1 cellular context compared by ENCODE assay signal in the genomic region with DNA sequence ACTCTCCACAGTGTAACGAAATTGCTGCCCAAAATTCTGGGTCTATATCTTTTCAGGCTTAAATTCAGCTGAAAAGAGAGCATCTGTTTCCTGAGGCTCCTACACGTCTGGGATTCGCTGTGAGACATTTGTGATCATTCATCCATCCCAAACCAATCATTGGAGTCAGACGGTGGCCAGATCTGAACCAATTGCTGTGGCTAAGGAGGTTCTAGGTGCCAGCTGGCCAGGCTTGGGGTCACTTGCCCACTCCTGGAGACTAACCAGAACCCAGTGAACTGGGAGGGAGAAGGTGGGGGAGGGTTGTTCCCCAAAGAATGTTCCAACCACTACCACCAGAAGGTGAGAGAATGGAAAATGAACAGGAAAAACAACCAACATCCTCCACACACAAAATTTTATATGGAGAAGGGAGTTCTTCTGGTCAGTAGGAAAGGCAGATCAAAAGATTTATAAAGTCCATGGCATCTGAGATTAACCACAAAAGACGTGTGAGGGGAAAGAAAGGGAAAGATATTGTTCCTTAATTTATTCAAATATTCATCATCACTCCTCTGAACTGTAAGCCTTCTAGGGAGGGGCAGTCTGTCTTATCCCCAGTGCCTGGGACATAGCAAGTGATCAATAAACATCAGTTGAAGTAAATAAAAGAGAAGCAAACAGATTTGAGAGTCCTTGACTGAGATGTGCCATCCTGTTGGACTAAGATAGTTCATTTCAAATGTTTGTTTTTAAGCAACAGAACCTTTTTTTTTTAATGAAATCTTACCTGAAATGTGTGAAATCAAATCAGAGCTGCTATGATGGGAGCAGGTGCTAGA.
TF ChIP-seq lines count a peak whose summit lies in the region.

No MANE protein-coding gene starts in this region.

TF ChIP-seq in HepG2, 621 proteins besides CTCF, POLR2A, EP300 and RAD21:
- TF ChIP-seq FOXP1 (IDR thresholded peaks at IDR 0.05) (no peak), FOXP1 (CRISPR knock-in tag; IDR thresholded peaks at IDR 0.05) (peak; percentile 29; the same call in 1 of the 2 replicates), ARNTL (CRISPR knock-in tag; IDR thresholded peaks at IDR 0.05) (0 out of 2 replicates have a peak, but pooled peaks have one; percentile 14), YEATS4 (CRISPR knock-in tag; IDR thresholded peaks at IDR 0.05; ENCODE audit: borderline replicate concordance) (0 out of 2 replicates have a peak, but pooled peaks have one; percentile 3), NR2F6 (IDR thresholded peaks at IDR 0.05) (no peak), NR2F6 (CRISPR knock-in tag; IDR thresholded peaks at IDR 0.05) (peak; percentile 7; the same call in 1 of the 2 replicates), ZNF136 (CRISPR knock-in tag; IDR thresholded peaks at IDR 0.05; ENCODE audit: low read depth) (no peak), GABPA (IDR thresholded peaks at IDR 0.05; ENCODE audit: low read depth, low read length) (no peak), GABPA (CRISPR knock-in tag; IDR thresholded peaks at IDR 0.05; ENCODE audit: low read depth) (0 out of 2 replicates have a peak, but pooled peaks have one; percentile 30), ADNP (CRISPR knock-in tag; IDR thresholded peaks at IDR 0.05) (peak; percentile 52; the same call in 1 of the 2 replicates), ZMYM2 (CRISPR knock-in tag; IDR thresholded peaks at IDR 0.05) (0 out of 2 replicates have a peak, but pooled peaks have one; percentile 20), ZNF264 (CRISPR knock-in tag; IDR thresholded peaks at IDR 0.05) (0 out of 2 replicates have a peak, but pooled peaks have one; percentile 11), ONECUT2 (CRISPR knock-in tag; IDR thresholded peaks at IDR 0.05) (peak; percentile 61), SMAD1 (CRISPR knock-in tag; IDR thresholded peaks at IDR 0.05; ENCODE audit: borderline replicate concordance, low read depth) (0 out of 2 replicates have a peak, but pooled peaks have one; percentile 64), MED1 (CRISPR knock-in tag; IDR thresholded peaks at IDR 0.05) (0 out of 2 replicates have a peak, but pooled peaks have one; percentile 29), THAP9 (CRISPR knock-in tag; IDR thresholded peaks at IDR 0.05; ENCODE audit: borderline replicate concordance) (0 out of 2 replicates have a peak, but pooled peaks have one; percentile 31), GATAD2A (CRISPR knock-in tag; IDR thresholded peaks at IDR 0.05) (peak; percentile 48; the same call in 1 of the 2 replicates), RFX1 (IDR thresholded peaks at IDR 0.05) (no peak), FOXP4 (CRISPR knock-in tag; IDR thresholded peaks at IDR 0.05) (peak; percentile 54; the same call in 1 of the 2 replicates), ZNF350 (CRISPR knock-in tag; IDR thresholded peaks at IDR 0.05; ENCODE audit: borderline replicate concordance, low read depth) (peak; percentile 62), CHD4 (IDR thresholded peaks at IDR 0.05; ENCODE audit: borderline replicate concordance, low read length) (0 out of 2 replicates have a peak, but pooled peaks have one; percentile 8), ZNF619 (CRISPR knock-in tag; IDR thresholded peaks at IDR 0.05) (peak; percentile 22; the same call in 1 of the 2 replicates), ZNF776 (CRISPR knock-in tag; IDR thresholded peaks at IDR 0.05) (no peak), HNF4A (CRISPR knock-in tag; IDR thresholded peaks at IDR 0.05) (0 out of 2 replicates have a peak, but pooled peaks have one; percentile 17), NAIF1 (CRISPR knock-in tag; IDR thresholded peaks at IDR 0.05; ENCODE audit: borderline replicate concordance) (peak; percentile 60; the same call in 1 of the 2 replicates), CENPX (CRISPR knock-in tag; IDR thresholded peaks at IDR 0.05) (no peak), HOXD1 (CRISPR knock-in tag; IDR thresholded peaks at IDR 0.05) (no peak), TP53 (CRISPR knock-in tag; conservative IDR thresholded peaks at IDR 0.05) (no peak), GFI1 (CRISPR knock-in tag; IDR thresholded peaks at IDR 0.05; ENCODE audit: borderline replicate concordance) (peak; percentile 66; the same call in 1 of the 2 replicates), FOXA3 (CRISPR knock-in tag; IDR thresholded peaks at IDR 0.05) (peak; percentile 27; the same call in 1 of the 2 replicates), CREB1 (IDR thresholded peaks at IDR 0.05) (no peak), CREB1 (CRISPR knock-in tag; IDR thresholded peaks at IDR 0.05) (0 out of 2 replicates have a peak, but pooled peaks have one; percentile 5), CHD2 (IDR thresholded peaks at IDR 0.05; ENCODE audit: low read depth, low read length) (no peak)
- TF ChIP-seq, protein P1, sequence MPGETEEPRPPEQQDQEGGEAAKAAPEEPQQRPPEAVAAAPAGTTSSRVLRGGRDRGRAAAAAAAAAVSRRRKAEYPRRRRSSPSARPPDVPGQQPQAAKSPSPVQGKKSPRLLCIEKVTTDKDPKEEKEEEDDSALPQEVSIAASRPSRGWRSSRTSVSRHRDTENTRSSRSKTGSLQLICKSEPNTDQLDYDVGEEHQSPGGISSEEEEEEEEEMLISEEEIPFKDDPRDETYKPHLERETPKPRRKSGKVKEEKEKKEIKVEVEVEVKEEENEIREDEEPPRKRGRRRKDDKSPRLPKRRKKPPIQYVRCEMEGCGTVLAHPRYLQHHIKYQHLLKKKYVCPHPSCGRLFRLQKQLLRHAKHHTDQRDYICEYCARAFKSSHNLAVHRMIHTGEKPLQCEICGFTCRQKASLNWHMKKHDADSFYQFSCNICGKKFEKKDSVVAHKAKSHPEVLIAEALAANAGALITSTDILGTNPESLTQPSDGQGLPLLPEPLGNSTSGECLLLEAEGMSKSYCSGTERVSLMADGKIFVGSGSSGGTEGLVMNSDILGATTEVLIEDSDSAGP (CRISPR knock-in tag; IDR thresholded peaks at IDR 0.05; ENCODE audit: borderline replicate concordance) = peak; percentile 50; the same call in 1 of the 2 replicates
- TF ChIP-seq, protein P2, sequence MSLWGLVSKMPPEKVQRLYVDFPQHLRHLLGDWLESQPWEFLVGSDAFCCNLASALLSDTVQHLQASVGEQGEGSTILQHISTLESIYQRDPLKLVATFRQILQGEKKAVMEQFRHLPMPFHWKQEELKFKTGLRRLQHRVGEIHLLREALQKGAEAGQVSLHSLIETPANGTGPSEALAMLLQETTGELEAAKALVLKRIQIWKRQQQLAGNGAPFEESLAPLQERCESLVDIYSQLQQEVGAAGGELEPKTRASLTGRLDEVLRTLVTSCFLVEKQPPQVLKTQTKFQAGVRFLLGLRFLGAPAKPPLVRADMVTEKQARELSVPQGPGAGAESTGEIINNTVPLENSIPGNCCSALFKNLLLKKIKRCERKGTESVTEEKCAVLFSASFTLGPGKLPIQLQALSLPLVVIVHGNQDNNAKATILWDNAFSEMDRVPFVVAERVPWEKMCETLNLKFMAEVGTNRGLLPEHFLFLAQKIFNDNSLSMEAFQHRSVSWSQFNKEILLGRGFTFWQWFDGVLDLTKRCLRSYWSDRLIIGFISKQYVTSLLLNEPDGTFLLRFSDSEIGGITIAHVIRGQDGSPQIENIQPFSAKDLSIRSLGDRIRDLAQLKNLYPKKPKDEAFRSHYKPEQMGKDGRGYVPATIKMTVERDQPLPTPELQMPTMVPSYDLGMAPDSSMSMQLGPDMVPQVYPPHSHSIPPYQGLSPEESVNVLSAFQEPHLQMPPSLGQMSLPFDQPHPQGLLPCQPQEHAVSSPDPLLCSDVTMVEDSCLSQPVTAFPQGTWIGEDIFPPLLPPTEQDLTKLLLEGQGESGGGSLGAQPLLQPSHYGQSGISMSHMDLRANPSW (CRISPR knock-in tag; IDR thresholded peaks at IDR 0.05; ENCODE audit: borderline replicate concordance) = 0 out of 2 replicates have a peak, but pooled peaks have one; percentile 11
- TF ChIP-seq, protein P3, sequence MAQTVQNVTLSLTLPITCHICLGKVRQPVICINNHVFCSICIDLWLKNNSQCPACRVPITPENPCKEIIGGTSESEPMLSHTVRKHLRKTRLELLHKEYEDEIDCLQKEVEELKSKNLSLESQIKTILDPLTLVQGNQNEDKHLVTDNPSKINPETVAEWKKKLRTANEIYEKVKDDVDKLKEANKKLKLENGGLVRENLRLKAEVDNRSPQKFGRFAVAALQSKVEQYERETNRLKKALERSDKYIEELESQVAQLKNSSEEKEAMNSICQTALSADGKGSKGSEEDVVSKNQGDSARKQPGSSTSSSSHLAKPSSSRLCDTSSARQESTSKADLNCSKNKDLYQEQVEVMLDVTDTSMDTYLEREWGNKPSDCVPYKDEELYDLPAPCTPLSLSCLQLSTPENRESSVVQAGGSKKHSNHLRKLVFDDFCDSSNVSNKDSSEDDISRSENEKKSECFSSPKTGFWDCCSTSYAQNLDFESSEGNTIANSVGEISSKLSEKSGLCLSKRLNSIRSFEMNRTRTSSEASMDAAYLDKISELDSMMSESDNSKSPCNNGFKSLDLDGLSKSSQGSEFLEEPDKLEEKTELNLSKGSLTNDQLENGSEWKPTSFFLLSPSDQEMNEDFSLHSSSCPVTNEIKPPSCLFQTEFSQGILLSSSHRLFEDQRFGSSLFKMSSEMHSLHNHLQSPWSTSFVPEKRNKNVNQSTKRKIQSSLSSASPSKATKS (CRISPR knock-in tag; IDR thresholded peaks at IDR 0.05) = 0 out of 2 replicates have a peak, but pooled peaks have one; percentile 43
- TF ChIP-seq, protein P4, sequence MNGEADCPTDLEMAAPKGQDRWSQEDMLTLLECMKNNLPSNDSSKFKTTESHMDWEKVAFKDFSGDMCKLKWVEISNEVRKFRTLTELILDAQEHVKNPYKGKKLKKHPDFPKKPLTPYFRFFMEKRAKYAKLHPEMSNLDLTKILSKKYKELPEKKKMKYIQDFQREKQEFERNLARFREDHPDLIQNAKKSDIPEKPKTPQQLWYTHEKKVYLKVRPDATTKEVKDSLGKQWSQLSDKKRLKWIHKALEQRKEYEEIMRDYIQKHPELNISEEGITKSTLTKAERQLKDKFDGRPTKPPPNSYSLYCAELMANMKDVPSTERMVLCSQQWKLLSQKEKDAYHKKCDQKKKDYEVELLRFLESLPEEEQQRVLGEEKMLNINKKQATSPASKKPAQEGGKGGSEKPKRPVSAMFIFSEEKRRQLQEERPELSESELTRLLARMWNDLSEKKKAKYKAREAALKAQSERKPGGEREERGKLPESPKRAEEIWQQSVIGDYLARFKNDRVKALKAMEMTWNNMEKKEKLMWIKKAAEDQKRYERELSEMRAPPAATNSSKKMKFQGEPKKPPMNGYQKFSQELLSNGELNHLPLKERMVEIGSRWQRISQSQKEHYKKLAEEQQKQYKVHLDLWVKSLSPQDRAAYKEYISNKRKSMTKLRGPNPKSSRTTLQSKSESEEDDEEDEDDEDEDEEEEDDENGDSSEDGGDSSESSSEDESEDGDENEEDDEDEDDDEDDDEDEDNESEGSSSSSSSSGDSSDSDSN (CRISPR knock-in tag; IDR thresholded peaks at IDR 0.05) = 0 out of 2 replicates have a peak, but pooled peaks have one; percentile 40
- TF ChIP-seq, protein P5, sequence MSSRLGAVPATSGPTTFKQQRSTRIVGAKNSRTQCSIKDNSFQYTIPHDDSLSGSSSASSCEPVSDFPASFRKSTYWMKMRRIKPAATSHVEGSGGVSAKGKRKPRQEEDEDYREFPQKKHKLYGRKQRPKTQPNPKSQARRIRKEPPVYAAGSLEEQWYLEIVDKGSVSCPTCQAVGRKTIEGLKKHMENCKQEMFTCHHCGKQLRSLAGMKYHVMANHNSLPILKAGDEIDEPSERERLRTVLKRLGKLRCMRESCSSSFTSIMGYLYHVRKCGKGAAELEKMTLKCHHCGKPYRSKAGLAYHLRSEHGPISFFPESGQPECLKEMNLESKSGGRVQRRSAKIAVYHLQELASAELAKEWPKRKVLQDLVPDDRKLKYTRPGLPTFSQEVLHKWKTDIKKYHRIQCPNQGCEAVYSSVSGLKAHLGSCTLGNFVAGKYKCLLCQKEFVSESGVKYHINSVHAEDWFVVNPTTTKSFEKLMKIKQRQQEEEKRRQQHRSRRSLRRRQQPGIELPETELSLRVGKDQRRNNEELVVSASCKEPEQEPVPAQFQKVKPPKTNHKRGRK (CRISPR knock-in tag; IDR thresholded peaks at IDR 0.05) = 0 out of 2 replicates have a peak, but pooled peaks have one; percentile 44
- TF ChIP-seq, protein P6, sequence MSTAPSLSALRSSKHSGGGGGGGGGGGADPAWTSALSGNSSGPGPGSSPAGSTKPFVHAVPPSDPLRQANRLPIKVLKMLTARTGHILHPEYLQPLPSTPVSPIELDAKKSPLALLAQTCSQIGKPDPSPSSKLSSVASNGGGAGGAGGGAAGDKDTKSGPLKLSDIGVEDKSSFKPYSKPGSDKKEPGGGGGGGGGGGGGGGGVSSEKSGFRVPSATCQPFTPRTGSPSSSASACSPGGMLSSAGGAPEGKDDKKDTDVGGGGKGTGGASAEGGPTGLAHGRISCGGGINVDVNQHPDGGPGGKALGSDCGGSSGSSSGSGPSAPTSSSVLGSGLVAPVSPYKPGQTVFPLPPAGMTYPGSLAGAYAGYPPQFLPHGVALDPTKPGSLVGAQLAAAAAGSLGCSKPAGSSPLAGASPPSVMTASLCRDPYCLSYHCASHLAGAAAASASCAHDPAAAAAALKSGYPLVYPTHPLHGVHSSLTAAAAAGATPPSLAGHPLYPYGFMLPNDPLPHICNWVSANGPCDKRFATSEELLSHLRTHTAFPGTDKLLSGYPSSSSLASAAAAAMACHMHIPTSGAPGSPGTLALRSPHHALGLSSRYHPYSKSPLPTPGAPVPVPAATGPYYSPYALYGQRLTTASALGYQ (CRISPR knock-in tag; IDR thresholded peaks at IDR 0.05) = 0 out of 2 replicates have a peak, but pooled peaks have one; percentile 28
